In the genomic region with DNA sequence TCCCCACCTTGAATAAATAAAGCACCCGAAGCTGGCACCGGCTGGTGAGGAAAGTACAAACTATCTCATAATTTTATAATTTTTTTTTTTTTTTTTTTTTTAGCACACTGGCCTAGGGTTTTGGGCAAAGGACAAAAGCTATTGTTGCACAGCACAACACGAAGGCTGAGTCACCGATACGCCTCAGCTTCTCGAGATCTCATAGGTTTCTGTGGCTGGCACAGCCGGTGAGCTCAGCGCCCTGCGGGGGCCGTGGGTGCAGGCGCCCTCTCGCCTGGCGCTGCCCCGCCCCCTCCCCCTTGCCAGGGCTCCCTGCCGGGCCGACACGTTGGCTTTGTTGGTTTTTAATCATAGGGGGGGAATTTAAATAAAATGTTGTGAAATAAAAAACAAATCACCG, we compare ENCODE assay signal across 11 cellular contexts. TPM values are rescaled to one million over a fixed set of nuclear protein-coding genes. Genes with fewer than 3 reads are reported as not detected.
DNase-seq lines count a peak whose midpoint lies in the region; ATAC-seq and TF ChIP-seq lines count a peak whose summit lies in the region.
"Had no signal": no experiment of that assay in that cellular context is flagged by ENCODE, and none has a peak within 500 bp of the region (broad histone marks: within the 10 kb centered on the region; RNA-seq: fewer than 3 reads in every experiment).

No MANE protein-coding gene starts in this region.

- H3K4me3 ChIP-seq in heart left ventricle: no peak overlapping the region
- H3K4me3 ChIP-seq in right atrium auricular region: no peak overlapping the region
- no peak overlapping the region for H3K4me3 ChIP-seq in upper lobe of right lung
- H3K4me3 ChIP-seq: coronary artery had no signal

- ATAC-seq in heart left ventricle: peak in 3 of 4 donors; percentile 68 to 79 (median 70)
- ATAC-seq in foreskin keratinocyte: peak; percentile 93
- ATAC-seq in upper lobe of right lung: peak; percentile 72
- no peak for ATAC-seq in GM21737 (IDR thresholded peaks at IDR 0.05; ENCODE audit: unreplicated experiment)
- ATAC-seq in HG03159 (IDR thresholded peaks at IDR 0.05; ENCODE audit: unreplicated experiment): no peak
- ATAC-seq: activated T-cell treated with anti-CD3 and anti-CD28 coated beads, Interleukin-2, amount 50 U/mL, for 72 hours had no signal

- H3K27ac ChIP-seq in heart left ventricle (peak overlapping the region in 6 of 12 donors; percentile 14 to 62 (median 46)), right atrium auricular region (no peak overlapping the region), foreskin keratinocyte (peak overlapping the region; percentile 93), upper lobe of right lung (no peak overlapping the region)
- H3K27ac ChIP-seq: coronary artery had no signal

- H3K4me1 ChIP-seq in heart left ventricle: peaks cover 0 to 86% (median 35%) of the 10 kb centered on the region in 12 donors
- peaks cover 0 to 50% of the 10 kb centered on the region in 2 donors for H3K4me1 ChIP-seq in right atrium auricular region
- H3K4me1 ChIP-seq in foreskin keratinocyte: peaks cover 14% of the 10 kb centered on the region
- no peaks in the 10 kb centered on the region for H3K4me1 ChIP-seq in upper lobe of right lung

- intact Hi-C loops in heart left ventricle (cut with DNase I): no loop called here
- intact Hi-C loops in upper lobe of right lung (cut with DNase I): no loop called here

- 49 to 65% (median 62%) methylated on average over 18 of the region's 18 CpGs for WGBS in heart left ventricle, 4 donors

- H3K36me3 ChIP-seq in heart left ventricle (no peaks in the 10 kb centered on the region), right atrium auricular region (no peaks in the 10 kb centered on the region), upper lobe of right lung (no peaks in the 10 kb centered on the region)

- no peak for TF ChIP-seq POLR2A in heart left ventricle (IDR thresholded peaks at IDR 0.05)

- H3K9me3 ChIP-seq in heart left ventricle (no peaks in the 10 kb centered on the region), right atrium auricular region (no peaks in the 10 kb centered on the region), upper lobe of right lung (no peaks in the 10 kb centered on the region)

- DNase-seq in heart left ventricle (peak in 1 of 5 donors; percentile 84), right atrium auricular region (ENCODE audit: low spot score) (no peak), NCI-H69 (lab: John Stamatoyannopoulos, UW) (peak; percentile 92), foreskin keratinocyte (peak; percentile 76 to 87), upper lobe of right lung (peak; percentile 73), cortex of kidney (lab: John Stamatoyannopoulos, UW) (no peak)
- DNase-seq: activated T-cell treated with anti-CD3 and anti-CD28 coated beads, Interleukin-2, amount 50 U/mL, for 72 hours; NCI-H1930 had no signal

- TF ChIP-seq CTCF in heart left ventricle (IDR thresholded peaks at IDR 0.05): no peak
- no peak for TF ChIP-seq CTCF in right atrium auricular region (IDR thresholded peaks at IDR 0.05)
- no peak for TF ChIP-seq CTCF in foreskin keratinocyte (conservative IDR thresholded peaks at IDR 0.05)
- TF ChIP-seq CTCF in upper lobe of right lung (IDR thresholded peaks at IDR 0.05): no peak

- H3K27me3 ChIP-seq in heart left ventricle (no peaks in the 10 kb centered on the region), right atrium auricular region (no peaks in the 10 kb centered on the region), foreskin keratinocyte (peaks cover 3% of the 10 kb centered on the region), upper lobe of right lung (no peaks in the 10 kb centered on the region)

RNA-seq across cellular contexts. Expression of gene CASZ1, which starts 17.2 kb away (rescaled TPM):
- total RNA-seq in heart left ventricle: 10 to 100 TPM; 39.5 to 84.9 (median 63.2) TPM
- 10 to 100 TPM; 28.8 to 50.0 TPM for polyA plus RNA-seq in heart left ventricle
- 10 to 100 TPM; 44.3 to 50.3 TPM for total RNA-seq in right atrium auricular region
- total RNA-seq in foreskin keratinocyte: 4.7 and 6.8 TPM in 2 replicates
- polyA plus RNA-seq in foreskin keratinocyte: 2.7 and 3.5 TPM in 2 replicates
- 63.6 TPM for total RNA-seq in upper lobe of right lung

Comparison
In these comparisons a context has a peak if more than half of its experiments do, and no peak if none do; other contexts are left out.
1. ATAC-seq: peak in heart left ventricle (3 of 4), foreskin keratinocyte (single experiment) and upper lobe of right lung (single experiment); none in GM21737 (single experiment) and HG03159 (single experiment).
2. DNase-seq: peak in NCI-H69 (single experiment), foreskin keratinocyte (2 of 2) and upper lobe of right lung (single experiment); none in right atrium auricular region (single experiment) and cortex of kidney (single experiment).